Comparison of ENCODE assay signal across 8 cellular contexts in the genomic region with DNA sequence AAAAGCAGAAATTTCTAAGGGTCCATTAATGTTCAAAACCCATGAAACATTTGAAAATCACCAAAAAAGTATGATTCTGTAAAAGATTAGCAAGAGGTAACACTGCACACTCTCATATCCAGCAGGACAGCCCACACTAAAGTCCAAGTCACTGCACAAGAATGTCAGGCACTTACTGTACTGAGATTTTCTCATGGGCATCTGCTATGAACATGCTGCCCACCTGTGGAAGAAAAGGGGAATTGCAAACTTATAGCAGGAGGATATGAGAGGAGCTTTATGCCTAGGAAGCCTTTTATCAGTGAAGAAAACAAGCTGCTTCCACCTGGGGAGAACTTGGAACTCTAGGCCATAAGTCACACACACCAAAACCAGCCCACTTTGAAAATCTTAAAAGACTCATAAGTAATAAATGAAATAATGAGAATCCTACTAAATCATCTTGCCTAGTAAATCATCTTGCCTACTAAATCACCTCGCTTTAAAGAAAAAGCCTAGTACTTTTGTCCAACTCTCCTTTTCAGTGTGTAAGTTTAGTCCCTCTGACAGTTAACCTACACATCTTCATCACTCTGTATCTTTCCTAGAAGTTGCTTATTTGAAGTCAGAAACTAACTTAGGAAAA. TPM values are rescaled to one million over a fixed set of nuclear protein-coding genes. Genes with fewer than 3 reads are reported as not detected.
DNase-seq lines count a peak whose midpoint lies in the region; ATAC-seq and TF ChIP-seq lines count a peak whose summit lies in the region.

No MANE protein-coding gene starts in this region.

- intact Hi-C loops in activated CD4-positive, alpha-beta T cell treated with anti-CD3 and anti-CD28 coated beads for 36 hours (cut with DNase I, micrococcal nuclease): loop anchor here (1.0 to 5.0 kb wide), 4 partner anchors 63 to 228 kb away; a partner anchor contains a TSS

- H3K27ac ChIP-seq in neural progenitor cell: no peak overlapping the region

- peak; percentile 99 for TF ChIP-seq CTCF in neural progenitor cell (IDR thresholded peaks at IDR 0.05)

- H3K79me2 ChIP-seq in neural progenitor cell (ENCODE audit: low read depth): no peaks in the 10 kb centered on the region

- H3K4me2 ChIP-seq in neural progenitor cell: no peak overlapping the region

- H3K9ac ChIP-seq in neural progenitor cell: no peak overlapping the region

- peaks cover 4% of the 10 kb centered on the region for H3K36me3 ChIP-seq in neural progenitor cell

- no peaks in the 10 kb centered on the region for H3K9me3 ChIP-seq in neural progenitor cell (ENCODE audit: low read depth)

- no peaks in the 10 kb centered on the region for H3K4me1 Mint-ChIP-seq in activated CD4-positive, alpha-beta T cell treated with anti-CD3 and anti-CD28 coated beads for 36 hours
- no peaks in the 10 kb centered on the region for H3K4me1 Mint-ChIP-seq in neural progenitor cell

- peak; percentile 84 for ATAC-seq in activated CD4-positive, alpha-beta T cell treated with anti-CD3 and anti-CD28 coated beads for 36 hours
- peak; percentile 61 for ATAC-seq in HG03432 (IDR thresholded peaks at IDR 0.05; ENCODE audit: unreplicated experiment)
- ATAC-seq in HG02852 (IDR thresholded peaks at IDR 0.05; ENCODE audit: unreplicated experiment): no peak

- H3K4me1 ChIP-seq in neural progenitor cell: no peaks in the 10 kb centered on the region

- H3K27me3 Mint-ChIP-seq in activated CD4-positive, alpha-beta T cell treated with anti-CD3 and anti-CD28 coated beads for 36 hours: no peaks in the 10 kb centered on the region
- no peaks in the 10 kb centered on the region for H3K27me3 Mint-ChIP-seq in neural progenitor cell (ENCODE audit: insufficient read depth, low read depth)

- H3K27me3 ChIP-seq in neural progenitor cell: no peaks in the 10 kb centered on the region

- H3K27ac Mint-ChIP-seq in activated CD4-positive, alpha-beta T cell treated with anti-CD3 and anti-CD28 coated beads for 36 hours: no peak overlapping the region
- no peak overlapping the region for H3K27ac Mint-ChIP-seq in neural progenitor cell

- no peak overlapping the region for H3K4me3 ChIP-seq in neural progenitor cell

- peaks cover 14% of the 10 kb centered on the region for H3K36me3 Mint-ChIP-seq in activated CD4-positive, alpha-beta T cell treated with anti-CD3 and anti-CD28 coated beads for 36 hours (ENCODE audit: low read depth)
- H3K36me3 Mint-ChIP-seq in neural progenitor cell: peaks cover 8% of the 10 kb centered on the region

- H3K9me3 Mint-ChIP-seq in activated CD4-positive, alpha-beta T cell treated with anti-CD3 and anti-CD28 coated beads for 36 hours (ENCODE audit: low read depth): no peaks in the 10 kb centered on the region
- H3K9me3 Mint-ChIP-seq in neural progenitor cell: no peaks in the 10 kb centered on the region

- CTCF ChIA-PET in activated CD4-positive, alpha-beta T cell treated with anti-CD3 and anti-CD28 coated beads for 36 hours (lab: Charles Lee): interaction anchor here (0.6 to 6.9 kb wide), 58 partner anchors 8 to 1343 kb away, joined by 3 to 145 read pairs (median 4); a partner anchor contains a TSS

- H4K20me1 ChIP-seq in neural progenitor cell (ENCODE audit: low read depth): no peaks in the 10 kb centered on the region

- DNase-seq in activated CD4-positive, alpha-beta T cell treated with anti-CD3 and anti-CD28 coated beads for 36 hours: peak; percentile 46
- no peak for DNase-seq in activated CD4-positive, alpha-beta T cell treated with anti-CD3 and anti-CD28 coated beads for 1 hour
- DNase-seq in NCI-H526 treated with DMSO at 0.1 percent for 48 hours (lab: John Stamatoyannopoulos, UW) (peak; percentile 37), fibroblast of the conjunctiva (ENCODE audit: low read depth) (peak; percentile 88), neural progenitor cell (ENCODE audit: low spot score) (peak; percentile 81)
- DNase-seq in activated CD8-positive, alpha-beta memory T cell treated with anti-CD3 and anti-CD28 coated beads for 4 hours (ENCODE audit: low read depth in 2 of 2): peak; percentile 2 to 8

- no peak overlapping the region for H3K4me3 Mint-ChIP-seq in activated CD4-positive, alpha-beta T cell treated with anti-CD3 and anti-CD28 coated beads for 36 hours
- no peak overlapping the region for H3K4me3 Mint-ChIP-seq in neural progenitor cell

- H2AFZ ChIP-seq in neural progenitor cell (replicated peaks): no peak overlapping the region

- H3F3A ChIP-seq in neural progenitor cell (ENCODE audit: low read depth): peaks cover 10% of the 10 kb centered on the region

- POLR2A ChIA-PET in activated CD4-positive, alpha-beta T cell treated with anti-CD3 and anti-CD28 coated beads for 36 hours (lab: Charles Lee): interaction anchor here (0.6 kb wide), 2 partner anchors 43 to 627 kb away, joined by 3 to 4 read pairs; no protein-coding TSS in a partner anchor

RNA-seq across cellular contexts. Expression of a gene that starts 46.1 kb away (rescaled TPM):
- total RNA-seq in activated CD4-positive, alpha-beta T cell treated with anti-CD3 and anti-CD28 coated beads for 36 hours: 10 to 100 TPM; 16.0 to 21.0 TPM
- 11.8 and 14.5 TPM in 2 replicates for total RNA-seq in neural progenitor cell (ENCODE audit: low replicate concordance)

RNA-seq across cellular contexts. Expression of a gene that starts 55.2 kb away (rescaled TPM):
- 10 to 100 TPM; 12.9 to 18.9 TPM for total RNA-seq in activated CD4-positive, alpha-beta T cell treated with anti-CD3 and anti-CD28 coated beads for 36 hours
- total RNA-seq in neural progenitor cell (ENCODE audit: low replicate concordance): 7.2 and 22.8 TPM in 2 replicates
